In the genomic region with DNA sequence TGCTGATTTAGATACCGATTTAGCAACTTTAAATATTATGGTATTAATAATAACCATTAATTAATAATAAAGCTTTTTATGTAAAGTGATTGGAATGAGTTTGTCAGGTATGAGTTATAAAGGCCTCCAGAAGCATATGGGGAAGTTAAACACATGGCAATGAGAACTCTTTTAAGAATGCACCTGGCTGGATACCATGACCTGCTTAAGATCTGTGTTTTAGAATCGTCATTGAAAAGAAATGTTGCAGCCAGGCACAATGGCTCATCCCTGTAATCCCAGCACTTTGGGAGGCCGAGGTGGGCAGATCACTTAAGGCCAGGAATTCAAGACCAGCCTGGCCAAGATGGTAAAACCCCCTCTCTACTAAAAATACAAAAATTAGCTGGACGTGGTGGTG, we compare ENCODE assay signal across 24 cellular contexts.
DNase-seq lines count a peak whose midpoint lies in the region; ATAC-seq, FAIRE-seq and TF ChIP-seq lines count a peak whose summit lies in the region.
"Had no signal": no experiment of that assay in that cellular context is flagged by ENCODE, and none has a peak within 500 bp of the region (broad histone marks: within the 10 kb centered on the region; RNA-seq: fewer than 3 reads in every experiment).

No MANE protein-coding gene starts in this region.

- no peak for ATAC-seq in GM18861 (IDR thresholded peaks at IDR 0.05; ENCODE audit: unreplicated experiment)
- ATAC-seq in pancreas, result no peak
- ATAC-seq: A549, GM23338, HCT116 had no signal

- H4K8ac ChIP-seq in mesendoderm (ENCODE audit: low read depth, low read length), result no peak overlapping the region
- no peak overlapping the region for H4K8ac ChIP-seq in trophoblast cell (ENCODE audit: low read depth, low read length)

- no peak overlapping the region for H3K56ac ChIP-seq in mesendoderm (ENCODE audit: low read length)

- H3K36me3 ChIP-seq in mesendoderm (ENCODE audit: control insufficient read depth, insufficient read depth, low read length) (no peaks in the 10 kb centered on the region), trophoblast cell (ENCODE audit: control insufficient read depth in 1 of 2, insufficient read depth in 2 of 2, low read length in 2 of 2) (peaks cover 3 to 6% of the 10 kb centered on the region in 2 experiments), pancreas (no peaks in the 10 kb centered on the region)
- H3K36me3 ChIP-seq: BE2C; BLaER1 treated with 17β-estradiol and CSF1 and Interleukin-3, amounts not matched to agents 10 nM and 100 nM had no signal

- H3K9ac ChIP-seq in mesendoderm (ENCODE audit: low read length) (no peak overlapping the region), trophoblast cell (ENCODE audit: low read length) (no peak overlapping the region)
- H3K9ac ChIP-seq: BLaER1 treated with 17β-estradiol and CSF1 and Interleukin-3, amounts not matched to agents 10 nM and 100 nM had no signal

- no CpG with 5 or more reads among the region's 4 CpGs for WGBS in mesendoderm (ENCODE audit: extremely low coverage, insufficient coverage, low lambda C conversion rate)
- WGBS in trophoblast cell (ENCODE audit: extremely low coverage, insufficient coverage, insufficient read length), result no CpG with 5 or more reads among the region's 4 CpGs
- 68 to 78% methylated on average over 4 of the region's 4 CpGs for WGBS in pancreas, 2 donors

- H3K4ac ChIP-seq in mesendoderm (ENCODE audit: low read depth, low read length), result no peak overlapping the region
- no peak overlapping the region for H3K4ac ChIP-seq in trophoblast cell (ENCODE audit: low read depth, low read length)

- no peak overlapping the region for H2BK12ac ChIP-seq in trophoblast cell (ENCODE audit: low read length)

- H3K27ac ChIP-seq in mesendoderm (ENCODE audit: low read depth, low read length), result no peak overlapping the region
- no peak overlapping the region for H3K27ac ChIP-seq in trophoblast cell (ENCODE audit: low read depth, low read length)
- H3K27ac ChIP-seq in pancreas, result no peak overlapping the region
- H3K27ac ChIP-seq: BLaER1 treated with 17β-estradiol and CSF1 and Interleukin-3, amounts not matched to agents 10 nM and 100 nM had no signal

- no peak overlapping the region for H4K5ac ChIP-seq in mesendoderm (ENCODE audit: low read length)

- H2BK5ac ChIP-seq in mesendoderm (ENCODE audit: low read length) (no peak overlapping the region), trophoblast cell (ENCODE audit: low read depth, low read length, poor library complexity) (no peak overlapping the region)

- H3K4me2 ChIP-seq in mesendoderm (ENCODE audit: low read length), result no peak overlapping the region
- H3K4me2 ChIP-seq in trophoblast cell (ENCODE audit: low read length), result no peak overlapping the region
- H3K4me2 ChIP-seq: A549; BLaER1 treated with 17β-estradiol and CSF1 and Interleukin-3, amounts not matched to agents 10 nM and 100 nM; GM23338 had no signal

- FAIRE-seq in pancreas (lab: Jason Lieb, UNC), result no peak
- FAIRE-seq: A549, D721Med, GM12891, GM18507, GM19239 had no signal

- H3K79me1 ChIP-seq in mesendoderm (ENCODE audit: low read length) (no peaks in the 10 kb centered on the region), trophoblast cell (ENCODE audit: low read length) (no peaks in the 10 kb centered on the region)

- H2BK120ac ChIP-seq in mesendoderm (ENCODE audit: low read depth, low read length), result no peak overlapping the region
- no peak overlapping the region for H2BK120ac ChIP-seq in trophoblast cell (ENCODE audit: insufficient read depth, low read length, poor library complexity)

- H3K79me2 ChIP-seq in mesendoderm (ENCODE audit: control insufficient read depth, insufficient read depth, low read length) (peaks cover 2% of the 10 kb centered on the region), trophoblast cell (ENCODE audit: control insufficient read depth, insufficient read depth, low read length, poor library complexity) (no peaks in the 10 kb centered on the region)

- H2AK5ac ChIP-seq in mesendoderm (ENCODE audit: low read length) (no peak overlapping the region), trophoblast cell (ENCODE audit: low read length) (no peak overlapping the region)

- no peak for TF ChIP-seq CTCF in pancreas (IDR thresholded peaks at IDR 0.05)

- H3K9me3 ChIP-seq in trophoblast cell (ENCODE audit: insufficient read depth, low read depth, low read length) (no peaks in the 10 kb centered on the region), pancreas (no peaks in the 10 kb centered on the region)
- H3K9me3 ChIP-seq: A549, BE2C had no signal

- no peaks in the 10 kb centered on the region for H3K4me1 ChIP-seq in mesendoderm (ENCODE audit: control insufficient read depth, low read depth, low read length)
- H3K4me1 ChIP-seq in trophoblast cell (ENCODE audit: control insufficient read depth in 1 of 2, insufficient read depth in 2 of 2, low read length in 2 of 2), result no peaks in the 10 kb centered on the region
- H3K4me1 ChIP-seq in pancreas, result no peaks in the 10 kb centered on the region
- H3K4me1 ChIP-seq: A549; BE2C; BLaER1 treated with 17β-estradiol and CSF1 and Interleukin-3, amounts not matched to agents 10 nM and 100 nM had no signal

- H4K91ac ChIP-seq in trophoblast cell (ENCODE audit: low read depth, low read length), result no peak overlapping the region

- no peak overlapping the region for H3K23ac ChIP-seq in mesendoderm (ENCODE audit: low read length)
- no peak overlapping the region for H3K23ac ChIP-seq in trophoblast cell (ENCODE audit: low read length)

- H2AFZ ChIP-seq in trophoblast cell (ENCODE audit: insufficient read depth, low read length, poor library complexity), result no peak overlapping the region
- H2AFZ ChIP-seq: GM23338 had no signal

- no peak overlapping the region for H3K4me3 ChIP-seq in mesendoderm (ENCODE audit: low read length)
- no peak overlapping the region for H3K4me3 ChIP-seq in trophoblast cell (ENCODE audit: low read depth, low read length)
- H3K4me3 ChIP-seq in pancreas, result no peak overlapping the region
- H3K4me3 ChIP-seq: A549; BLaER1 treated with 17β-estradiol and CSF1 and Interleukin-3, amounts not matched to agents 10 nM and 100 nM; GM23338 had no signal

- H4K12ac ChIP-seq in trophoblast cell (ENCODE audit: low read depth, low read length), result no peak overlapping the region

- intact Hi-C loops in pancreas (cut with DNase I), result no loop called here

- no peaks in the 10 kb centered on the region for H3K27me3 ChIP-seq in mesendoderm (ENCODE audit: insufficient read depth, low read length, poor library complexity)
- H3K27me3 ChIP-seq in trophoblast cell (ENCODE audit: insufficient read depth, low read length), result no peaks in the 10 kb centered on the region
- H3K27me3 ChIP-seq in pancreas, result no peaks in the 10 kb centered on the region
- H3K27me3 ChIP-seq: BE2C; BLaER1 treated with 17β-estradiol and CSF1 and Interleukin-3, amounts not matched to agents 10 nM and 100 nM had no signal

- DNase-seq in amniotic epithelial cell (ENCODE audit: low read depth) (peak; percentile 60), mesendoderm (no peak), trophoblast cell (peak; percentile 57 to 81), pancreas (no peak), OCI-M1 (lab: John Stamatoyannopoulos, UW) (no peak)
- DNase-seq: 8988T; ACHN; AML-193; BE2C; CD4-positive, alpha-beta T cell; CD8-positive, alpha-beta memory T cell; DMS53; DMS79 treated with DMSO at 0.1 percent for 48 hours; GF-D8; H9 had no signal

- H3K18ac ChIP-seq in mesendoderm (ENCODE audit: low read length) (peak overlapping the region; percentile 64), trophoblast cell (ENCODE audit: low read length) (no peak overlapping the region)

- H2BK15ac ChIP-seq in mesendoderm (replicated peaks; ENCODE audit: low read depth), result no peak overlapping the region

- H3K14ac ChIP-seq in trophoblast cell (ENCODE audit: low read length), result no peak overlapping the region

Comparison
In these comparisons a context has a peak if more than half of its experiments do, and no peak if none do; other contexts are left out.
1. DNase-seq: peak in amniotic epithelial cell (single experiment) and trophoblast cell (2 of 2); none in mesendoderm (single experiment), pancreas (0 of 6) and OCI-M1 (single experiment).